Comparison of ENCODE assay signal across 1 cellular context in the genomic region with DNA sequence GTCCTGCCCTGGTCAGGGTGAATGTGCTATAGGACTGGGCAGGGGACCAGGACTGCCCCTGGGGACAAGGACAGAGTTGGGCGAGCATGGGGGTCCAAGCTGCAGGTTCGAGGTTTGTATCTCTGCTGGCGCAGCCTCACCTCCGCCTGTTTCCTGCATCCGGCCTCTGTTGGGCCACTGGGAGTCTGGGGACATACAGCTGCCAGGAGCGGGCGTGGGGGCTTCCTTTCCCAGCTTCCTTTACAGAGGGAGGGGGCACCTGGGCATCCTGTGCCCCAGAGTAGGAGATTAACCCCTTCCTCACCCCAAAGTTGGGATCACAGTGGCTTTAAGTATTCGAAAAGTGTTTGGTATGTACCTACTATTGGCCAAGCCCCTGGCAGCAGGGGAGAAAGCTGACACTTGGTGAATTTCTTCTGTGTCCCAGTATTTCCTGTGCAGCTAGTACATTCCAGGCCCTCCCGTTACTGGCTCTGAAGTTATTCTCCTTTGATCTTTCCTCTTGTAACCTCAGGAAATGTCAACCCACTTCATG.
TF ChIP-seq lines count a peak whose summit lies in the region.

No MANE protein-coding gene starts in this region.

TF ChIP-seq in endothelial cell of umbilical vein, 7 proteins besides CTCF, POLR2A, EP300 and RAD21 (continued from another document):
- TF ChIP-seq GATA2 (IDR thresholded peaks at IDR 0.05; ENCODE audit: insufficient read depth, insufficient read length, low read depth, low read length) (no peak), EZH2 (IDR thresholded peaks at IDR 0.05; ENCODE audit: borderline replicate concordance, low read depth, low read length, severe bottlenecking) (no peak), MYC (IDR thresholded peaks at IDR 0.05; ENCODE audit: low read depth, low read length) (no peak), JUN (IDR thresholded peaks at IDR 0.05; ENCODE audit: borderline replicate concordance, insufficient read depth, insufficient read length, low read depth) (no peak)
